ENCODE assay signal across 26 cellular contexts in genomic region chr9:115353681-115354080, GRCh38.
A peak's percentile ranks its signal among the peaks of the same experiment; 100 is the strongest.
DNase-seq lines count a peak whose midpoint lies in the region; ATAC-seq, FAIRE-seq and TF ChIP-seq lines count a peak whose summit lies in the region.
"Had no signal": no experiment of that assay in that cellular context is flagged by ENCODE, and none has a peak within 500 bp of the region (broad histone marks: within the 10 kb centered on the region; RNA-seq: fewer than 3 reads in every experiment).

No MANE protein-coding gene starts in this region.

- H3K4me1 ChIP-seq in PC-3 (ENCODE audit: insufficient read depth, low read length) (peaks cover 32% of the 10 kb centered on the region), keratinocyte (ENCODE audit: control insufficient read depth, extremely low read depth, insufficient read depth, low read length) (peaks cover 16% of the 10 kb centered on the region), foreskin keratinocyte (peaks cover 19% of the 10 kb centered on the region)
- H3K4me1 ChIP-seq: Peyer's patch had no signal

- dilution Hi-C loops in keratinocyte (cut with MboI; ENCODE audit: extremely low pct_ligation_motif_present, low sequenced_read_pairs): no loop called here

- H3K9me3 ChIP-seq in PC-3 (ENCODE audit: low read length) (no peaks in the 10 kb centered on the region), keratinocyte (ENCODE audit: control insufficient read depth, low read depth, low read length) (no peaks in the 10 kb centered on the region)
- H3K9me3 ChIP-seq: Peyer's patch, SJCRH30 had no signal

- H3K9me2 ChIP-seq in PC-3 (replicated peaks; ENCODE audit: low read length): no peaks in the 10 kb centered on the region

- H3K27me3 ChIP-seq in PC-3 (ENCODE audit: low read length): no peaks in the 10 kb centered on the region
- no peaks in the 10 kb centered on the region for H3K27me3 ChIP-seq in keratinocyte (ENCODE audit: control insufficient read depth, extremely low read depth, insufficient read depth, low read length)
- H3K27me3 ChIP-seq in foreskin keratinocyte: no peaks in the 10 kb centered on the region
- H3K27me3 ChIP-seq: Peyer's patch, SJCRH30 had no signal

- H3K36me3 ChIP-seq in PC-3 (ENCODE audit: low read depth, low read length) (no peaks in the 10 kb centered on the region), keratinocyte (ENCODE audit: control insufficient read depth in 2 of 2, extremely low read depth in 1 of 2, insufficient read depth in 2 of 2, low read length in 2 of 2) (no peaks in the 10 kb centered on the region)
- H3K36me3 ChIP-seq: Peyer's patch, SJCRH30 had no signal

- H3K4me3 ChIP-seq in HFF-Myc (replicated peaks; ENCODE audit: low read depth, low read length) (no peak overlapping the region), PC-3 (ENCODE audit: low read length) (no peak overlapping the region), keratinocyte (ENCODE audit: control insufficient read depth in 2 of 3, extremely low read depth in 1 of 3, insufficient read depth in 2 of 3, low read depth in 1 of 3, low read length in 3 of 3) (no peak overlapping the region)
- H3K4me3 ChIP-seq: Peyer's patch, SJCRH30 had no signal

- POLR2A ChIA-PET in PC-3 (lab: Charles Lee; ENCODE audit: unreplicated experiment): no interaction called here

- H3K9me1 ChIP-seq in keratinocyte (ENCODE audit: control insufficient read depth, extremely low read depth, insufficient read depth, low read length): no peaks in the 10 kb centered on the region

- H3K27ac ChIP-seq in PC-3 (ENCODE audit: low read length) (peak overlapping the region; percentile 53), keratinocyte (ENCODE audit: control insufficient read depth, insufficient read depth, low read length) (no peak overlapping the region), foreskin keratinocyte (no peak overlapping the region)
- H3K27ac ChIP-seq: 22Rv1, Peyer's patch, SJCRH30 had no signal

- peak overlapping the region; percentile 58 for H3K4me2 ChIP-seq in PC-3 (ENCODE audit: low read length)
- peak overlapping the region; percentile 6 for H3K4me2 ChIP-seq in keratinocyte (ENCODE audit: control insufficient read depth, extremely low read depth, insufficient read depth, low read depth, low read length)

- H3F3A ChIP-seq in PC-3 (ENCODE audit: low read length, unreplicated experiment): peaks cover 3% of the 10 kb centered on the region

- H4K20me1 ChIP-seq in PC-3 (ENCODE audit: low read length): no peaks in the 10 kb centered on the region
- H4K20me1 ChIP-seq in keratinocyte (ENCODE audit: control insufficient read depth, extremely low read depth, insufficient read depth, low read length): no peaks in the 10 kb centered on the region

- no peak for TF ChIP-seq CTCF in HFF-Myc (IDR thresholded peaks at IDR 0.05; ENCODE audit: low read depth, low read length, missing control alignments)
- TF ChIP-seq CTCF in PC-3 (conservative IDR thresholded peaks at IDR 0.05; ENCODE audit: low read depth, low read length): no peak
- TF ChIP-seq CTCF in keratinocyte (optimal IDR thresholded peaks at IDR 0.05 in 1 of 3, IDR thresholded peaks at IDR 0.05 in 1 of 3, conservative IDR thresholded peaks at IDR 0.05 in 1 of 3; ENCODE audit: extremely low read depth in 1 of 3, insufficient read depth in 2 of 3, low read length in 3 of 3): no peak
- TF ChIP-seq CTCF in foreskin keratinocyte (conservative IDR thresholded peaks at IDR 0.05): no peak

- CTCF ChIA-PET in PC-3 (lab: Charles Lee): no interaction called here

- no peak for ATAC-seq in PC-3
- no peak for ATAC-seq in foreskin keratinocyte
- ATAC-seq in GM18498 (IDR thresholded peaks at IDR 0.05; ENCODE audit: unreplicated experiment): no peak
- ATAC-seq: activated CD4-positive, CD25-positive, alpha-beta regulatory T cell treated with anti-CD3 and anti-CD28 coated beads, Interleukin-2, amount 50 U/mL, for 24 hours; activated T-helper 17 cell treated with anti-CD3 and anti-CD28 coated beads, Interleukin-2, amount 50 U/mL, for 72 hours; left lobe of liver had no signal

- H3K79me2 ChIP-seq in PC-3 (ENCODE audit: low read length) (no peaks in the 10 kb centered on the region), keratinocyte (ENCODE audit: control insufficient read depth, insufficient read depth, low read length) (no peaks in the 10 kb centered on the region)

- H2AFZ ChIP-seq in PC-3 (ENCODE audit: low read length): no peak overlapping the region
- no peak overlapping the region for H2AFZ ChIP-seq in keratinocyte (ENCODE audit: control insufficient read depth, low read length)

- intact Hi-C loops in PC-3 (cut with micrococcal nuclease): no loop called here

- FAIRE-seq in keratinocyte (lab: Jason Lieb, UNC): peak; percentile 80
- FAIRE-seq: GM12892 had no signal

- BruUV-seq in PC-3 (replicated peaks; lab: Mats Ljungman, UMichigan): no TSS peak

- DNase-seq in NCI-H1105 treated with DMSO at 0.1 percent for 48 hours (lab: John Stamatoyannopoulos, UW) (peak; percentile 0), NCI-H1105 (lab: John Stamatoyannopoulos, UW) (no peak), HFF-Myc (ENCODE audit: extremely low read depth, low read depth) (peak; percentile 25), PC-3 (peak; percentile 53), keratinocyte (ENCODE audit: low read depth, low spot score) (no peak), foreskin keratinocyte (no peak)
- no peak for DNase-seq in activated naive CD4-positive, alpha-beta T cell (lab: John Stamatoyannopoulos, UW)
- DNase-seq: activated CD4-positive, alpha-beta memory T cell treated with anti-CD3 and anti-CD28 coated beads for 36 hours; activated CD8-positive, alpha-beta memory T cell treated with anti-CD3 and anti-CD28 coated beads, Interleukin-2, amount 50 U/mL, for 48 hours; aorta; CD4-positive, alpha-beta memory T cell; DMS 273 treated with DMSO at 0.1 percent for 48 hours; head of caudate nucleus; naive B cell; NCI-H446 treated with DMSO at 0.1 percent for 48 hours; nucleus accumbens; Peyer's patch; SJCRH30; T-helper 1 cell; trophoblast cell had no signal

- H3K9ac ChIP-seq in PC-3 (ENCODE audit: low read length): no peak overlapping the region
- H3K9ac ChIP-seq in keratinocyte (ENCODE audit: control insufficient read depth, extremely low read depth, insufficient read depth, low read length): no peak overlapping the region

Comparison
In these comparisons a context has a peak if more than half of its experiments do, and no peak if none do; other contexts are left out.
1. DNase-seq: peak in NCI-H1105 treated with DMSO at 0.1 percent for 48 hours (single experiment), HFF-Myc (single experiment) and PC-3 (single experiment); none in NCI-H1105 (single experiment), keratinocyte (single experiment), foreskin keratinocyte (0 of 2) and activated naive CD4-positive, alpha-beta T cell (0 of 4).